Comparison of ENCODE assay signal across 11 cellular contexts in the genomic region with DNA sequence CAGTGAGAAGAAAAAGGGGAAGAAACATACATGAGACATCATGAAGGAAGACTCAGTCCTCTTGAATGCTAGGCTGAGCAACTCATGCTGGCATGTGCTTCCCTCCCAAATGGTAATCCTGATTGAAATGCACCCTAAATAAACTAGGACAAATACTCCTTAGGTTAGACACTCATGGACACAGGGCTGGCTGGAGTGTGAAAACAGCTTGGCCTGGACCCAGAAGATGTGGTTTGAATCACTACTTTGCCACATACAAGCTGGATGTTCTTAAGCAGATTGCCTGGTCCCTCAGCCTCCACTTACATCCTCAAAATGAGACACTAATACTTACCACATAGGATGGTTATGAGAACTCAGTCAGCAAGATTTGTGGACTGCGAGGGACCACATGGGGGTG.
DNase-seq lines count a peak whose midpoint lies in the region; ATAC-seq, FAIRE-seq and TF ChIP-seq lines count a peak whose summit lies in the region.
"Had no signal": no experiment of that assay in that cellular context is flagged by ENCODE, and none has a peak within 500 bp of the region (broad histone marks: within the 10 kb centered on the region; RNA-seq: fewer than 3 reads in every experiment).

No MANE protein-coding gene starts in this region.

- 77% methylated on average over 1 of the region's 1 CpG; no CpG with 5 or more reads in 1 of the 2 experiments for WGBS in H1 (ENCODE audit: extremely low coverage in 1 of 2, insufficient coverage in 1 of 2, insufficient read length in 1 of 2, insufficient replicate concordance in 2 of 2, low coverage in 1 of 2, low lambda C conversion rate in 2 of 2, missing lambda C conversion rate in 1 of 2), 2 experiments

- H3K56ac ChIP-seq in H1 (replicated peaks; ENCODE audit: insufficient read length, low read depth, low read length), result no peak overlapping the region

- POLR2A ChIA-PET in H1 (lab: Charles Lee; ENCODE audit: partially characterized antibody), result interaction anchor here (1.1 kb wide), 1 partner anchor 240 kb away, joined by 3 read pairs; no protein-coding TSS in a partner anchor

- no peak overlapping the region for H3K9ac ChIP-seq in H1 (replicated peaks in 1 of 4; ENCODE audit: extremely low read depth in 1 of 4, low read depth in 3 of 4, low read length in 3 of 4)

- H3K9me3 ChIP-seq in H1 (ENCODE audit: insufficient read depth in 2 of 2, low read depth in 1 of 2, low read length in 1 of 2), result no peaks in the 10 kb centered on the region

- no peaks in the 10 kb centered on the region for H3K4me1 ChIP-seq in H1 (replicated peaks in 1 of 4; ENCODE audit: control insufficient read depth in 3 of 4, insufficient read depth in 4 of 4, low read length in 3 of 4)

- DNase-seq in EH (ENCODE audit: low read depth), result peak; percentile 89
- peak; percentile 41 for DNase-seq in NCI-H69 (lab: John Stamatoyannopoulos, UW)
- no peak for DNase-seq in H1 (ENCODE audit: low read depth in 1 of 2, low spot score in 2 of 2)
- no peak for DNase-seq in omental fat pad (ENCODE audit: low spot score)
- DNase-seq in activated T-cell treated with anti-CD3 and anti-CD28 coated beads, Interleukin-2, amount 50 U/mL, for 48 hours, result no peak
- DNase-seq in T-helper 9 cell, result no peak
- DNase-seq in DMS79 (lab: John Stamatoyannopoulos, UW), result no peak
- DNase-seq in NK-92 (lab: John Stamatoyannopoulos, UW; ENCODE audit: unreplicated experiment), result no peak
- DNase-seq: stimulated activated CD8-positive, alpha-beta memory T cell treated with anti-CD3 and anti-CD28 coated beads, Interleukin-4, amount 100 ng/mL, for 48 hours; WERI-Rb-1 had no signal

- H3K27me3 ChIP-seq in H1 (replicated peaks in 1 of 4; ENCODE audit: control insufficient read depth in 3 of 4, extremely low read depth in 1 of 4, insufficient read depth in 3 of 4, low read length in 3 of 4), result no peaks in the 10 kb centered on the region
- H3K27me3 ChIP-seq: hepatocyte had no signal

- no peak overlapping the region for H4K91ac ChIP-seq in H1 (replicated peaks; ENCODE audit: insufficient read length, low read length)

- no peak overlapping the region for H4K8ac ChIP-seq in H1 (ENCODE audit: extremely low read depth, insufficient read depth, low read length)

- TF ChIP-seq CTCF in H1 (IDR thresholded peaks at IDR 0.05; ENCODE audit: control extremely low read depth in 1 of 3, insufficient read depth in 1 of 3, low read depth in 1 of 3, low read length in 3 of 3) (no peak), omental fat pad (IDR thresholded peaks at IDR 0.05) (no peak)

- no peaks in the 10 kb centered on the region for H3K36me3 ChIP-seq in H1 (ENCODE audit: control insufficient read depth in 2 of 4, insufficient read depth in 4 of 4, low read length in 3 of 4)
- H3K36me3 ChIP-seq: WERI-Rb-1 had no signal

- H3K4me3 ChIP-seq in H1 (ENCODE audit: extremely low read depth in 1 of 4, insufficient read depth in 2 of 4, low read depth in 3 of 4, low read length in 4 of 4), result no peak overlapping the region
- H3K4me3 ChIP-seq: hepatocyte had no signal

- TF ChIP-seq POLR2A in H1 (IDR thresholded peaks at IDR 0.05; ENCODE audit: control extremely low read depth in 1 of 2, low read depth in 2 of 2, low read length in 2 of 2), result no peak

- H2BK12ac ChIP-seq in H1 (ENCODE audit: low read depth, low read length), result no peak overlapping the region

- no peak overlapping the region for H4K5ac ChIP-seq in H1 (ENCODE audit: insufficient read length, low read depth, low read length)

- TF ChIP-seq RAD21 in H1 (IDR thresholded peaks at IDR 0.05 in 1 of 2, conservative IDR thresholded peaks at IDR 0.05 in 1 of 2; ENCODE audit: low read depth in 2 of 2, low read length in 2 of 2), result no peak

- CTCF ChIA-PET in H1 (lab: Charles Lee; ENCODE audit: partially characterized antibody), result interaction anchor here (0.6 to 1.7 kb wide), 4 partner anchors 10 to 311 kb away, joined by 3 to 5 read pairs (median 4); no protein-coding TSS in a partner anchor

- no peaks in the 10 kb centered on the region for H4K20me1 ChIP-seq in H1 (replicated peaks in 1 of 2; ENCODE audit: control insufficient read depth in 1 of 2, insufficient read depth in 2 of 2, low read length in 2 of 2)

- no peak for FAIRE-seq in H1 (lab: Jason Lieb, UNC)

- no peak overlapping the region for H3K23ac ChIP-seq in H1 (ENCODE audit: insufficient read length)

- TF ChIP-seq EP300 in H1 (IDR thresholded peaks at IDR 0.05; ENCODE audit: borderline replicate concordance in 1 of 2, low read depth in 2 of 2, low read length in 2 of 2), result no peak

- no peaks in the 10 kb centered on the region for H3K79me2 ChIP-seq in H1 (ENCODE audit: control insufficient read depth in 1 of 2, insufficient read depth in 2 of 2, low read length in 2 of 2)
- H3K79me2 ChIP-seq: hepatocyte had no signal

- no peak overlapping the region for H3K18ac ChIP-seq in H1 (ENCODE audit: extremely low read depth, low read length)

- H3K23me2 ChIP-seq in H1 (ENCODE audit: low read depth, low read length), result no peaks in the 10 kb centered on the region; the same call in 1 of the 2 replicates

- no peak overlapping the region for H2BK5ac ChIP-seq in H1 (ENCODE audit: low read depth, low read length)

- H2BK120ac ChIP-seq in H1 (replicated peaks; ENCODE audit: low read depth, low read length), result no peak overlapping the region

- no peak overlapping the region for H3K14ac ChIP-seq in H1 (ENCODE audit: insufficient read length)

- no peak overlapping the region for H2AK5ac ChIP-seq in H1 (ENCODE audit: low read depth, low read length)

- no peak overlapping the region for H3K27ac ChIP-seq in H1 (ENCODE audit: low read depth, low read length)
- H3K27ac ChIP-seq: hepatocyte, WERI-Rb-1 had no signal

- H3K4ac ChIP-seq in H1 (replicated peaks; ENCODE audit: insufficient read length, low read depth, low read length), result no peak overlapping the region

- no peak overlapping the region for H2BK15ac ChIP-seq in H1 (ENCODE audit: low read length)

- no peak overlapping the region for H2AFZ ChIP-seq in H1 (ENCODE audit: low read length)
- H2AFZ ChIP-seq: hepatocyte had no signal

- H3K4me2 ChIP-seq in H1 (ENCODE audit: insufficient read depth in 1 of 2, low read depth in 2 of 2, low read length in 2 of 2), result no peak overlapping the region
- H3K4me2 ChIP-seq: hepatocyte had no signal

- H3K79me1 ChIP-seq in H1 (ENCODE audit: low read depth, low read length), result no peaks in the 10 kb centered on the region

- ATAC-seq in omental fat pad (ENCODE audit: low FRiP score), result peak; percentile 66

- H2BK20ac ChIP-seq in H1 (ENCODE audit: low read length), result no peak overlapping the region

TF ChIP-seq in H1, 55 proteins besides CTCF, POLR2A, EP300 and RAD21:
- no peak for TF ChIP-seq TAF1 (IDR thresholded peaks at IDR 0.05; ENCODE audit: low read depth, low read length)
- TF ChIP-seq E2F6 (IDR thresholded peaks at IDR 0.05), result 0 out of 2 replicates have a peak, but pooled peaks have one; percentile 28
TF ChIP-seq in H1: peak in this region for 1.

Comparison
In these comparisons a context has a peak if more than half of its experiments do, and no peak if none do; other contexts are left out.
1. DNase-seq: peak in EH (single experiment) and NCI-H69 (single experiment); none in H1 (0 of 2), omental fat pad (single experiment), activated T-cell treated with anti-CD3 and anti-CD28 coated beads, Interleukin-2, amount 50 U/mL, for 48 hours (0 of 2), T-helper 9 cell (single experiment), DMS79 (single experiment) and NK-92 (single experiment).